Comparison of ENCODE assay signal across 13 cellular contexts in the genomic region with DNA sequence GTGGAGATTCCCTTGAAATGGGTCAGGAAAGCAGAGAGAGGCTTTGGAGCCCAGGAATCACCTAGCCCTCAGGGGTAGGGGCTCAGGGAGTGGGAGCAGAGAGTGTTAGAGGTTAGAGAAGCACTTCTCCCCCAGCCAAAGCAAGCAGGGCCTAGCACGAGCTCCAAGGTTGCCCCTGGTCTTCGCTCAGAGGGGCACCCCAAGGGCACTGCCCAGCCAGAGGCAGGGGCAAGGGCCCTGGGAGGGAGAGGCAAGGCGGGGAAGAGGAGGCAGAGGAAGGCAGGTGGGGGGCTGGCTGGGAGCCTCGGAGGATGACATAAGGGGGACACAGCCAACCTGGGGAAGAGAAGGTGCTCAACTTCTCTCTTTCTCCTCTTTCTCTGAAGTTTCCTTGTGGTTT.
DNase-seq lines count a peak whose midpoint lies in the region; ATAC-seq and TF ChIP-seq lines count a peak whose summit lies in the region.
"Had no signal": no experiment of that assay in that cellular context is flagged by ENCODE, and none has a peak within 500 bp of the region (broad histone marks: within the 10 kb centered on the region; RNA-seq: fewer than 3 reads in every experiment).

No MANE protein-coding gene starts in this region.

- H3K36me3 ChIP-seq in HEK293 (ENCODE audit: control insufficient read depth in 2 of 2, insufficient read depth in 1 of 2, low read length in 2 of 2) (no peaks in the 10 kb centered on the region), duodenal mucosa (ENCODE audit: control insufficient read depth in 1 of 2, insufficient read depth in 2 of 2, low read length in 2 of 2) (peaks cover 3 to 10% of the 10 kb centered on the region in 2 donors), lung (ENCODE audit: control insufficient read depth in 2 of 2, insufficient read depth in 2 of 2, low read length in 2 of 2) (no peaks in the 10 kb centered on the region), stomach smooth muscle (ENCODE audit: control insufficient read depth in 2 of 2, insufficient read depth in 2 of 2, low read length in 2 of 2) (peaks cover 0 to 3% of the 10 kb centered on the region in 2 donors)

- H3K9ac ChIP-seq in duodenal mucosa (ENCODE audit: low read depth in 1 of 2, low read length in 2 of 2), result no peak overlapping the region
- peak overlapping the region in 1 of 2 donors; percentile 42 for H3K9ac ChIP-seq in stomach smooth muscle (ENCODE audit: low read length in 2 of 2)

- CTCF ChIA-PET in HEK293 (lab: Yijun Ruan, JAX), result no interaction called here

- H3K4me1 ChIP-seq in HEK293 (ENCODE audit: control insufficient read depth, insufficient read depth, low read length) (peaks cover 8% of the 10 kb centered on the region), duodenal mucosa (ENCODE audit: control insufficient read depth in 1 of 2, insufficient read depth in 2 of 2, low read length in 2 of 2) (peaks cover 14 to 16% of the 10 kb centered on the region in 2 donors), lung (ENCODE audit: control insufficient read depth in 2 of 2, insufficient read depth in 2 of 2, low read length in 2 of 2) (peaks cover 5 to 39% of the 10 kb centered on the region in 2 donors), stomach smooth muscle (ENCODE audit: control insufficient read depth, insufficient read depth, low read length) (peaks cover 62% of the 10 kb centered on the region)

- TF ChIP-seq CTCF in HEK293 (tag by site-specific recombination; IDR thresholded peaks at IDR 0.05) (no peak), lung (IDR thresholded peaks at IDR 0.05; ENCODE audit: control extremely low read depth, extremely low read depth) (no peak)

- H3K4me3 ChIP-seq in HEK293 (ENCODE audit: low read depth, low read length), result no peak overlapping the region
- H3K4me3 ChIP-seq in duodenal mucosa (ENCODE audit: low read depth in 1 of 2, low read length in 2 of 2), result no peak overlapping the region
- no peak overlapping the region for H3K4me3 ChIP-seq in lung
- H3K4me3 ChIP-seq in stomach smooth muscle (ENCODE audit: low read length in 2 of 2), result no peak overlapping the region
- H3K4me3 ChIP-seq: K562 had no signal

- no peak for ATAC-seq in lung (ENCODE audit: insufficient read depth, low FRiP score)
- ATAC-seq: K562 had no signal

- POLR2A ChIA-PET in HEK293 (lab: Yijun Ruan, JAX), result no interaction called here

- H3K27me3 ChIP-seq in duodenal mucosa (ENCODE audit: control insufficient read depth in 1 of 2, insufficient read depth in 2 of 2, low read length in 2 of 2), result no peaks in the 10 kb centered on the region
- no peaks in the 10 kb centered on the region for H3K27me3 ChIP-seq in lung (ENCODE audit: control insufficient read depth, insufficient read depth)
- no peaks in the 10 kb centered on the region for H3K27me3 ChIP-seq in stomach smooth muscle (ENCODE audit: control insufficient read depth in 1 of 2, insufficient read depth in 2 of 2, low read length in 2 of 2)

- H3K9me3 ChIP-seq in HEK293 (ENCODE audit: control insufficient read depth, insufficient read depth, low read depth, low read length), result no peaks in the 10 kb centered on the region
- H3K9me3 ChIP-seq in duodenal mucosa (ENCODE audit: control insufficient read depth in 1 of 2, low read length in 2 of 2), result no peaks in the 10 kb centered on the region
- no peaks in the 10 kb centered on the region for H3K9me3 ChIP-seq in lung (ENCODE audit: control insufficient read depth in 2 of 2, insufficient read depth in 1 of 2, low read length in 1 of 2)
- H3K9me3 ChIP-seq in stomach smooth muscle (ENCODE audit: control insufficient read depth in 2 of 2, low read length in 2 of 2), result no peaks in the 10 kb centered on the region

- H3K27ac ChIP-seq in HEK293 (ENCODE audit: extremely low read depth, low read depth, low read length), result no peak overlapping the region
- peak overlapping the region; percentile 34 for H3K27ac ChIP-seq in duodenal mucosa (ENCODE audit: low read depth, low read length)
- peak overlapping the region; percentile 92 to 97 for H3K27ac ChIP-seq in lung (ENCODE audit: low read depth in 1 of 2, low read length in 1 of 2)
- H3K27ac ChIP-seq in stomach smooth muscle (ENCODE audit: low read length), result peak overlapping the region; percentile 87

- no peak for DNase-seq in lung (ENCODE audit: low spot score)
- DNase-seq in SK-N-DZ (ENCODE audit: low spot score), result no peak
- no peak for DNase-seq in NCI-H345 treated with DMSO at 0.1 percent for 48 hours (lab: John Stamatoyannopoulos, UW; ENCODE audit: unreplicated experiment)
- DNase-seq in DMS114 treated with DMSO at 0.1 percent for 48 hours (lab: John Stamatoyannopoulos, UW; ENCODE audit: unreplicated experiment), result no peak
- DNase-seq in activated naive CD4-positive, alpha-beta T cell (lab: John Stamatoyannopoulos, UW), result no peak
- DNase-seq: activated CD4-positive, alpha-beta T cell treated with anti-CD3 and anti-CD28 coated beads for 1 hour; activated gamma-delta T cell treated with Interleukin-2 at 50 U/mL for 16 hours; AML-193; NCI-H1048 had no signal

- WGBS in lung, 2 donors, result 74 to 93% methylated on average over 4 of the region's 4 CpGs

TF ChIP-seq in HEK293, 187 proteins besides CTCF, POLR2A, EP300 and RAD21:
- TF ChIP-seq YY2 (tag by site-specific recombination; IDR thresholded peaks at IDR 0.05) (no peak), ZNF121 (tag by site-specific recombination; IDR thresholded peaks at IDR 0.05) (no peak)
- TF ChIP-seq, protein P1, sequence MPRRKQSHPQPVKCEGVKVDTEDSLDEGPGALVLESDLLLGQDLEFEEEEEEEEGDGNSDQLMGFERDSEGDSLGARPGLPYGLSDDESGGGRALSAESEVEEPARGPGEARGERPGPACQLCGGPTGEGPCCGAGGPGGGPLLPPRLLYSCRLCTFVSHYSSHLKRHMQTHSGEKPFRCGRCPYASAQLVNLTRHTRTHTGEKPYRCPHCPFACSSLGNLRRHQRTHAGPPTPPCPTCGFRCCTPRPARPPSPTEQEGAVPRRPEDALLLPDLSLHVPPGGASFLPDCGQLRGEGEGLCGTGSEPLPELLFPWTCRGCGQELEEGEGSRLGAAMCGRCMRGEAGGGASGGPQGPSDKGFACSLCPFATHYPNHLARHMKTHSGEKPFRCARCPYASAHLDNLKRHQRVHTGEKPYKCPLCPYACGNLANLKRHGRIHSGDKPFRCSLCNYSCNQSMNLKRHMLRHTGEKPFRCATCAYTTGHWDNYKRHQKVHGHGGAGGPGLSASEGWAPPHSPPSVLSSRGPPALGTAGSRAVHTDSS (tag by site-specific recombination; IDR thresholded peaks at IDR 0.05), result 0 out of 2 replicates have a peak, but pooled peaks have one; percentile 22
